Comparison of ENCODE assay signal across 16 cellular contexts in genomic region chr14:52641745-52642144, GRCh38. TPM values are rescaled to one million over a fixed set of nuclear protein-coding genes. Genes with fewer than 3 reads are reported as not detected.
A peak's percentile ranks its signal among the peaks of the same experiment; 100 is the strongest.
DNase-seq lines count a peak whose midpoint lies in the region; ATAC-seq and TF ChIP-seq lines count a peak whose summit lies in the region.
"Had no signal": no experiment of that assay in that cellular context is flagged by ENCODE, and none has a peak within 500 bp of the region (broad histone marks: within the 10 kb centered on the region; RNA-seq: fewer than 3 reads in every experiment).

No MANE protein-coding gene starts in this region.

- H3K27ac Mint-ChIP-seq in activated CD4-positive, alpha-beta T cell treated with anti-CD3 and anti-CD28 coated beads, Interleukin-2, amount 10 ng/mL, durations not matched to agents 7 days and 5 days: no peak overlapping the region
- H3K27ac Mint-ChIP-seq: CD4-positive, alpha-beta T cell had no signal

- TSS peak; percentile 23 for BruUV-seq in mammary epithelial cell (replicated peaks; lab: Mats Ljungman, UMichigan)

- no peak for TF ChIP-seq RAD21 in neural cell (conservative IDR thresholded peaks at IDR 0.05)

- no peak for TF ChIP-seq EP300 in neural cell (conservative IDR thresholded peaks at IDR 0.05; ENCODE audit: poor library complexity, severe bottlenecking)

- H3K79me2 ChIP-seq in mammary epithelial cell (ENCODE audit: insufficient read depth, low read length) (no peaks in the 10 kb centered on the region), neural cell (replicated peaks; ENCODE audit: insufficient read depth, low read length) (no peaks in the 10 kb centered on the region)

- no peaks in the 10 kb centered on the region for H3K27me3 ChIP-seq in mammary epithelial cell (ENCODE audit: insufficient read depth, low read length)
- H3K27me3 ChIP-seq in breast epithelium: no peaks in the 10 kb centered on the region
- H3K27me3 ChIP-seq in neural cell (ENCODE audit: insufficient read depth, low read depth, low read length): no peaks in the 10 kb centered on the region
- H3K27me3 ChIP-seq in heart right ventricle: no peaks in the 10 kb centered on the region

- CTCF ChIA-PET in mammary epithelial cell (lab: Charles Lee; ENCODE audit: low non-redundant PET): no interaction called here
- CTCF ChIA-PET in activated CD4-positive, alpha-beta T cell treated with anti-CD3 and anti-CD28 coated beads, Interleukin-2, amount 10 ng/mL, durations not matched to agents 7 days and 5 days (lab: Charles Lee): no interaction called here

- H3K4me3 ChIP-seq in mammary epithelial cell (replicated peaks in 1 of 3; ENCODE audit: insufficient read depth in 1 of 3, low read depth in 2 of 3, low read length in 3 of 3) (no peak overlapping the region), breast epithelium (no peak overlapping the region), neural cell (ENCODE audit: low read length) (no peak overlapping the region), heart right ventricle (no peak overlapping the region)
- H3K4me3 ChIP-seq: A549, GM23248, HAP-1 had no signal

- no peaks in the 10 kb centered on the region for H3K27me3 Mint-ChIP-seq in activated CD4-positive, alpha-beta T cell treated with anti-CD3 and anti-CD28 coated beads, Interleukin-2, amount 10 ng/mL, durations not matched to agents 7 days and 5 days
- H3K27me3 Mint-ChIP-seq: CD4-positive, alpha-beta T cell had no signal

- no peaks in the 10 kb centered on the region for H4K20me1 ChIP-seq in mammary epithelial cell (ENCODE audit: insufficient read depth, low read length)
- no peaks in the 10 kb centered on the region for H4K20me1 ChIP-seq in neural cell (ENCODE audit: insufficient read depth)

- H3K36me3 ChIP-seq in mammary epithelial cell (ENCODE audit: insufficient read depth, low read length) (peaks cover 33% of the 10 kb centered on the region), breast epithelium (peaks cover 5% of the 10 kb centered on the region), neural cell (ENCODE audit: insufficient read depth, low read length) (peaks cover 22% of the 10 kb centered on the region), heart right ventricle (peaks cover 0 to 73% (median 25%) of the 10 kb centered on the region in 9 donors)

- no peaks in the 10 kb centered on the region for H3F3A ChIP-seq in neural cell (ENCODE audit: insufficient read depth, low read length, poor library complexity, severe bottlenecking)

- H3K4me1 ChIP-seq in mammary epithelial cell (ENCODE audit: insufficient read depth, low read length) (no peaks in the 10 kb centered on the region), breast epithelium (no peaks in the 10 kb centered on the region), heart right ventricle (no peaks in the 10 kb centered on the region)
- H3K4me1 ChIP-seq: A549, HAP-1 had no signal

- no peak overlapping the region for H2AFZ ChIP-seq in mammary epithelial cell (ENCODE audit: low read depth, low read length)
- H2AFZ ChIP-seq in neural cell (ENCODE audit: low read depth, low read length): no peak overlapping the region
- H2AFZ ChIP-seq: GM23248 had no signal

- WGBS in mammary epithelial cell (ENCODE audit: low coverage, missing lambda C conversion rate): 100% methylated on average over 1 of the region's 1 CpG
- WGBS in heart right ventricle, 2 donors: 99 to 100% methylated on average over 1 of the region's 1 CpG

- in situ Hi-C loops in mammary epithelial cell (cut with MboI; ENCODE audit: low sequenced_read_pairs in 2 of 2): no loop called here
- in situ Hi-C loops in KBM-7 (cut with MboI; ENCODE audit: low pct_unique_long_range_greater_than_20kb, low sequenced_read_pairs): no loop called here

- H3K27ac ChIP-seq in mammary epithelial cell (ENCODE audit: insufficient read depth, low read depth, low read length) (no peak overlapping the region), breast epithelium (no peak overlapping the region), neural cell (ENCODE audit: low read length) (no peak overlapping the region), heart right ventricle (no peak overlapping the region)
- H3K27ac ChIP-seq: 22Rv1, A549, C4-2B, GM23248 had no signal

- H3K9me3 Mint-ChIP-seq in activated CD4-positive, alpha-beta T cell treated with anti-CD3 and anti-CD28 coated beads, Interleukin-2, amount 10 ng/mL, durations not matched to agents 7 days and 5 days: peaks cover 15% of the 10 kb centered on the region

- no peak overlapping the region for H3K4me2 ChIP-seq in mammary epithelial cell (ENCODE audit: insufficient read depth, low read depth, low read length)
- H3K4me2 ChIP-seq in neural cell (ENCODE audit: low read length): no peak overlapping the region
- H3K4me2 ChIP-seq: A549 had no signal

- no peak for ATAC-seq in heart right ventricle
- ATAC-seq: A549 had no signal

- TF ChIP-seq CTCF in mammary epithelial cell (conservative IDR thresholded peaks at IDR 0.05 in 1 of 2, IDR thresholded peaks at IDR 0.05 in 1 of 2; ENCODE audit: extremely low read depth in 1 of 2, insufficient read depth in 1 of 2, low read depth in 1 of 2, low read length in 2 of 2) (no peak), breast epithelium (IDR thresholded peaks at IDR 0.05) (no peak), neural cell (IDR thresholded peaks at IDR 0.05; ENCODE audit: poor library complexity, severe bottlenecking) (no peak), heart right ventricle (IDR thresholded peaks at IDR 0.05) (no peak)

- POLR2A ChIA-PET in activated CD4-positive, alpha-beta T cell treated with anti-CD3 and anti-CD28 coated beads, Interleukin-2, amount 10 ng/mL, durations not matched to agents 7 days and 5 days (lab: Charles Lee): no interaction called here

- dilution Hi-C loops in mammary epithelial cell (cut with HindIII; ENCODE audit: low sequenced_read_pairs): no loop called here

- H3K9ac ChIP-seq in mammary epithelial cell (ENCODE audit: insufficient read depth, low read length) (no peak overlapping the region), neural cell (ENCODE audit: low read length) (no peak overlapping the region)
- H3K9ac ChIP-seq: GM23248 had no signal

- peaks cover 3% of the 10 kb centered on the region for H3K4me1 Mint-ChIP-seq in activated CD4-positive, alpha-beta T cell treated with anti-CD3 and anti-CD28 coated beads, Interleukin-2, amount 10 ng/mL, durations not matched to agents 7 days and 5 days

- H3K4me3 Mint-ChIP-seq in activated CD4-positive, alpha-beta T cell treated with anti-CD3 and anti-CD28 coated beads, Interleukin-2, amount 10 ng/mL, durations not matched to agents 7 days and 5 days: no peak overlapping the region
- H3K4me3 Mint-ChIP-seq: CD4-positive, alpha-beta T cell had no signal

- H3K9me3 ChIP-seq in mammary epithelial cell (replicated peaks; ENCODE audit: insufficient read depth, low read length) (no peaks in the 10 kb centered on the region), breast epithelium (peaks cover 0 to 4% of the 10 kb centered on the region in 2 donors), neural cell (ENCODE audit: low read length) (peaks cover 7% of the 10 kb centered on the region), heart right ventricle (peaks cover 0 to 11% (median 2%) of the 10 kb centered on the region in 11 donors)
- H3K9me3 ChIP-seq: A549, HAP-1 had no signal

- TF ChIP-seq POLR2A in breast epithelium (IDR thresholded peaks at IDR 0.05): no peak

- H3K36me3 Mint-ChIP-seq in activated CD4-positive, alpha-beta T cell treated with anti-CD3 and anti-CD28 coated beads, Interleukin-2, amount 10 ng/mL, durations not matched to agents 7 days and 5 days (ENCODE audit: low read depth): peaks cover 50% of the 10 kb centered on the region

- intact Hi-C loops in mammary epithelial cell (cut with micrococcal nuclease) (loop anchor here (5.0 kb wide), 1 partner anchor 89 kb away; the partner anchor contains the start of genes GPR137C and TXNDC16), breast epithelium (cut with DNase I; ENCODE audit: low total_unique reads) (no loop called here), heart right ventricle (cut with DNase I) (no loop called here)

- no peaks in the 10 kb centered on the region for H3K9me2 ChIP-seq in neural cell (ENCODE audit: insufficient read depth, low read length)

- no peak for DNase-seq in mammary epithelial cell
- DNase-seq in breast epithelium (ENCODE audit: low spot score in 2 of 2): no peak
- peak; percentile 6 for DNase-seq in M059J (ENCODE audit: low read depth)
- DNase-seq in activated CD4-positive, alpha-beta T cell treated with anti-CD3 and anti-CD28 coated beads, Interleukin-2, amount 10 ng/mL, durations not matched to agents 7 days and 5 days: no peak
- DNase-seq in heart right ventricle: no peak
- no peak for DNase-seq in KBM-7
- DNase-seq: AML-193; CD4-positive, alpha-beta T cell; DMS153; DMS79; GM23248 had no signal

TF ChIP-seq in neural cell, 6 proteins besides CTCF, POLR2A, EP300 and RAD21 (continues in another document):
- TF ChIP-seq EZH2 (IDR thresholded peaks at IDR 0.05; ENCODE audit: borderline replicate concordance, insufficient read depth, low read length, poor library complexity, severe bottlenecking) (no peak), MXI1 (conservative IDR thresholded peaks at IDR 0.05; ENCODE audit: poor library complexity, severe bottlenecking) (no peak), TAF1 (IDR thresholded peaks at IDR 0.05; ENCODE audit: low read depth) (no peak), SMC3 (conservative IDR thresholded peaks at IDR 0.05; ENCODE audit: poor library complexity) (no peak), POLR2AphosphoS5 (IDR thresholded peaks at IDR 0.05) (peak; percentile 9)

RNA-seq across cellular contexts. Expression of gene ERO1A, which starts 53.6 kb away (rescaled TPM):
- total RNA-seq in mammary epithelial cell (100 to 1,000 TPM in 1 of 2 donors, 10 to 100 TPM in 1; 67.5 to 160 TPM), breast epithelium (10 to 100 TPM; 28.6 to 43.6 (median 37.0) TPM), heart right ventricle (10 to 100 TPM; 12.7 to 54.0 (median 16.3) TPM)
- polyA plus RNA-seq in mammary epithelial cell (77.2 TPM), neural cell (43.9 and 45.7 TPM in 2 replicates), heart right ventricle (10 to 100 TPM in 1 of 2 donors, 1 to 10 TPM in 1; 9.2 to 11.9 TPM)
- polyA minus RNA-seq in mammary epithelial cell (67.3 TPM), neural cell (64.5 and 81.6 TPM in 2 replicates)
- total RNA-seq in M059J (2014; rRNA removed; shearing (Covaris generic)): 60.7 and 106 TPM in 2 replicates
- 100 to 1,000 TPM; 134 to 155 TPM for total RNA-seq in activated CD4-positive, alpha-beta T cell treated with anti-CD3 and anti-CD28 coated beads, Interleukin-2, amount 10 ng/mL, durations not matched to agents 7 days and 5 days
